ENCODE assay signal across 1 cellular context in the genomic region with DNA sequence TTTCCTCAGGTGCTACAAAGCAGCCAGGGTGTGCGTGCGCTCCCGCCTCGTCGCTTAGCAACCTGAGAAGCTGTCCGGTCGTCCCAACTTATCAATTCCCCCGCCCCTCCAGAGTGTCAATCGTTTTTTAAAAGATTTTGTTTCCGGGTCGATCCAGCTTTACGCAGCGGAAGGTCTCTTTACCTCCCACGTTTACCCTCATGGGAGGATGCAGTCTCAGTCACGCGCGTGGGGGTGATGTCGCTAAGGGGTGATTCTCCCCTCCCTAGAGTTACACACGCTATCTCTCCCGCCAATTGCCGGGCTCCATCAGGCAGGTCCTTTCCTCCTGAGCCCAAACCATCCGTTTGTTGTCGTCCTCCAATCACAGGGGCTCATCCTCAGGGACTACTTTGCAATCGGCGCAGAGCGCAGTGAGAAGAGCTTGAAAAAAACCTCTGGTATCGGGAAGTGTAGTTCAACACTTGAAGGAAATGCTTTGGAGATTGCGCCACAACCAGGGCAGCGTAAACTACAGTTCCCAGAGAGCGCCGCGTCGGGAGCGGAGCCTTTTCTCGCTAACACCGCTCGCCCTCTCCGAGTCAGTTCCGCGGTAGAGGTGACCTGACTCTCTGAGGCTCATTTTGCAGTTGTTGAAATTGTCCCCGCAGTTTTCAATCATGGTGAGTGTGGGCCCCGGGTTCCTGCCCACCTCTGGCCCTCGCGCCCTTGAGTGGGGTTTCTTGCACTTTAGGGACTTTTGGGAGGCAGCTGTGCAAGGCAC.
A peak's percentile ranks its signal among the peaks of the same experiment; 100 is the strongest.
TF ChIP-seq lines count a peak whose summit lies in the region.

Gene MDH1, plus strand, starts transcription at position 579 of the 763 bp plus-strand sequence. Its CDS starts 81 bp downstream, at position 660.
Gene WDPCP, minus strand, starts transcription at position 93 of the 763 bp plus-strand sequence. CDS start 206 bp downstream, outside the sequence.

TF ChIP-seq in K562, 482 proteins besides CTCF, POLR2A, EP300 and RAD21 (continued from another document and continues in another):
- TF ChIP-seq, protein P1, sequence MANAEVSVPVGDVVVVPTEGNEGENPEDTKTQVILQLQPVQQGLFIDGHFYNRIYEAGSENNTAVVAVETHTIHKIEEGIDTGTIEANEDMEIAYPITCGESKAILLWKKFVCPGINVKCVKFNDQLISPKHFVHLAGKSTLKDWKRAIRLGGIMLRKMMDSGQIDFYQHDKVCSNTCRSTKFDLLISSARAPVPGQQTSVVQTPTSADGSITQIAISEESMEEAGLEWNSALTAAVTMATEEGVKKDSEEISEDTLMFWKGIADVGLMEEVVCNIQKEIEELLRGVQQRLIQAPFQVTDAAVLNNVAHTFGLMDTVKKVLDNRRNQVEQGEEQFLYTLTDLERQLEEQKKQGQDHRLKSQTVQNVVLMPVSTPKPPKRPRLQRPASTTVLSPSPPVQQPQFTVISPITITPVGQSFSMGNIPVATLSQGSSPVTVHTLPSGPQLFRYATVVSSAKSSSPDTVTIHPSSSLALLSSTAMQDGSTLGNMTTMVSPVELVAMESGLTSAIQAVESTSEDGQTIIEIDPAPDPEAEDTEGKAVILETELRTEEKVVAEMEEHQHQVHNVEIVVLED (CRISPR knock-in tag; IDR thresholded peaks at IDR 0.05) = peak; percentile 83
- no peak for TF ChIP-seq ZNF655 (CRISPR knock-in tag; IDR thresholded peaks at IDR 0.05)
- peak; percentile 71 for TF ChIP-seq KDM5B (IDR thresholded peaks at IDR 0.05; ENCODE audit: insufficient replicate concordance, low read depth, low read length)
- no peak for TF ChIP-seq RBM22 (IDR thresholded peaks at IDR 0.05; ENCODE audit: low read depth, low read length, poor library complexity, severe bottlenecking)
- TF ChIP-seq, protein P2, sequence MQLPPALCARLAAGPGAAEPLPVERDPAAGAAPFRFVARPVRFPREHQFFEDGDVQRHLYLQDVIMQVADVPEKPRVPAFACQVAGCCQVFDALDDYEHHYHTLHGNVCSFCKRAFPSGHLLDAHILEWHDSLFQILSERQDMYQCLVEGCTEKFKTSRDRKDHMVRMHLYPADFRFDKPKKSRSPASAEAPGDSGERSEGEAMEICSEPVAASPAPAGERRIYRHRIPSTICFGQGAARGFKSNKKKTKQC (CRISPR knock-in tag; IDR thresholded peaks at IDR 0.05) = no peak
- TF ChIP-seq, protein P3, sequence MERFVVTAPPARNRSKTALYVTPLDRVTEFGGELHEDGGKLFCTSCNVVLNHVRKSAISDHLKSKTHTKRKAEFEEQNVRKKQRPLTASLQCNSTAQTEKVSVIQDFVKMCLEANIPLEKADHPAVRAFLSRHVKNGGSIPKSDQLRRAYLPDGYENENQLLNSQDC (CRISPR knock-in tag; IDR thresholded peaks at IDR 0.05) = no peak
- TF ChIP-seq, protein P4, sequence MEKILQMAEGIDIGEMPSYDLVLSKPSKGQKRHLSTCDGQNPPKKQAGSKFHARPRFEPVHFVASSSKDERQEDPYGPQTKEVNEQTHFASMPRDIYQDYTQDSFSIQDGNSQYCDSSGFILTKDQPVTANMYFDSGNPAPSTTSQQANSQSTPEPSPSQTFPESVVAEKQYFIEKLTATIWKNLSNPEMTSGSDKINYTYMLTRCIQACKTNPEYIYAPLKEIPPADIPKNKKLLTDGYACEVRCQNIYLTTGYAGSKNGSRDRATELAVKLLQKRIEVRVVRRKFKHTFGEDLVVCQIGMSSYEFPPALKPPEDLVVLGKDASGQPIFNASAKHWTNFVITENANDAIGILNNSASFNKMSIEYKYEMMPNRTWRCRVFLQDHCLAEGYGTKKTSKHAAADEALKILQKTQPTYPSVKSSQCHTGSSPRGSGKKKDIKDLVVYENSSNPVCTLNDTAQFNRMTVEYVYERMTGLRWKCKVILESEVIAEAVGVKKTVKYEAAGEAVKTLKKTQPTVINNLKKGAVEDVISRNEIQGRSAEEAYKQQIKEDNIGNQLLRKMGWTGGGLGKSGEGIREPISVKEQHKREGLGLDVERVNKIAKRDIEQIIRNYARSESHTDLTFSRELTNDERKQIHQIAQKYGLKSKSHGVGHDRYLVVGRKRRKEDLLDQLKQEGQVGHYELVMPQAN (IDR thresholded peaks at IDR 0.05; ENCODE audit: borderline replicate concordance) = peak; percentile 85
- TF ChIP-seq SETDB1 (IDR thresholded peaks at IDR 0.05; ENCODE audit: low read length) = no peak
- no peak for TF ChIP-seq USF2 (CRISPR knock-in tag; IDR thresholded peaks at IDR 0.05)
- no peak for TF ChIP-seq ZNF696 (CRISPR knock-in tag; conservative IDR thresholded peaks at IDR 0.05)
- no peak for TF ChIP-seq ZC3H8 (IDR thresholded peaks at IDR 0.05)
- no peak for TF ChIP-seq ZNF77 (CRISPR knock-in tag; IDR thresholded peaks at IDR 0.05)
- no peak for TF ChIP-seq RFX5 (IDR thresholded peaks at IDR 0.05; ENCODE audit: low read depth, low read length)
- TF ChIP-seq CHCHD3 (CRISPR knock-in tag; IDR thresholded peaks at IDR 0.05) = no peak
- TF ChIP-seq SMAD3 (CRISPR knock-in tag; conservative IDR thresholded peaks at IDR 0.05) = peak; percentile 73; the same call in 1 of the 2 replicates
- TF ChIP-seq ELF2 (CRISPR knock-in tag; IDR thresholded peaks at IDR 0.05) = peak; percentile 84; the same call in 1 of the 2 replicates
- TF ChIP-seq, protein P5, sequence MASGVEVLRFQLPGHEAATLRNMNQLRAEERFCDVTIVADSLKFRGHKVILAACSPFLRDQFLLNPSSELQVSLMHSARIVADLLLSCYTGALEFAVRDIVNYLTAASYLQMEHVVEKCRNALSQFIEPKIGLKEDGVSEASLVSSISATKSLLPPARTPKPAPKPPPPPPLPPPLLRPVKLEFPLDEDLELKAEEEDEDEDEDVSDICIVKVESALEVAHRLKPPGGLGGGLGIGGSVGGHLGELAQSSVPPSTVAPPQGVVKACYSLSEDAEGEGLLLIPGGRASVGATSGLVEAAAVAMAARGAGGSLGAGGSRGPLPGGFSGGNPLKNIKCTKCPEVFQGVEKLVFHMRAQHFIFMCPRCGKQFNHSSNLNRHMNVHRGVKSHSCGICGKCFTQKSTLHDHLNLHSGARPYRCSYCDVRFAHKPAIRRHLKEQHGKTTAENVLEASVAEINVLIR (CRISPR knock-in tag; IDR thresholded peaks at IDR 0.05) = peak; percentile 76
- TF ChIP-seq TGIF2 (CRISPR knock-in tag; IDR thresholded peaks at IDR 0.05) = no peak
- no peak; the same call in 1 of the 2 replicates for TF ChIP-seq MYNN (IDR thresholded peaks at IDR 0.05)
- TF ChIP-seq MYNN (CRISPR knock-in tag; IDR thresholded peaks at IDR 0.05) = no peak
- no peak for TF ChIP-seq ZNF280B (CRISPR knock-in tag; IDR thresholded peaks at IDR 0.05)
- no peak for TF ChIP-seq ZNF253 (CRISPR knock-in tag; conservative IDR thresholded peaks at IDR 0.05)
- TF ChIP-seq, protein P6, sequence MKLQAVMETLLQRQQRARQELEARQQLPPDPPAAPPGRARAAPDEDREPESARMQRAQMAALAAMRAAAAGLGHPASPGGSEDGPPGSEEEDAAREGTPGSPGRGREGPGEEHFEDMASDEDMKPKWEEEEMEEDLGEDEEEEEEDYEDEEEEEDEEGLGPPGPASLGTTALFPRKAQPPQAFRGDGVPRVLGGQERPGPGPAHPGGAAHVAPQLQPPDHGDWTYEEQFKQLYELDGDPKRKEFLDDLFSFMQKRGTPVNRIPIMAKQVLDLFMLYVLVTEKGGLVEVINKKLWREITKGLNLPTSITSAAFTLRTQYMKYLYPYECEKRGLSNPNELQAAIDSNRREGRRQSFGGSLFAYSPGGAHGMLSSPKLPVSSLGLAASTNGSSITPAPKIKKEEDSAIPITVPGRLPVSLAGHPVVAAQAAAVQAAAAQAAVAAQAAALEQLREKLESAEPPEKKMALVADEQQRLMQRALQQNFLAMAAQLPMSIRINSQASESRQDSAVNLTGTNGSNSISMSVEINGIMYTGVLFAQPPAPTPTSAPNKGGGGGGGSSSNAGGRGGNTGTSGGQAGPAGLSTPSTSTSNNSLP (IDR thresholded peaks at IDR 0.05; ENCODE audit: borderline replicate concordance, low read depth, low read length) = 0 out of 2 replicates have a peak, but pooled peaks have one; percentile 17
- no peak for TF ChIP-seq NFXL1 (CRISPR knock-in tag; IDR thresholded peaks at IDR 0.05)
- TF ChIP-seq, protein P7, sequence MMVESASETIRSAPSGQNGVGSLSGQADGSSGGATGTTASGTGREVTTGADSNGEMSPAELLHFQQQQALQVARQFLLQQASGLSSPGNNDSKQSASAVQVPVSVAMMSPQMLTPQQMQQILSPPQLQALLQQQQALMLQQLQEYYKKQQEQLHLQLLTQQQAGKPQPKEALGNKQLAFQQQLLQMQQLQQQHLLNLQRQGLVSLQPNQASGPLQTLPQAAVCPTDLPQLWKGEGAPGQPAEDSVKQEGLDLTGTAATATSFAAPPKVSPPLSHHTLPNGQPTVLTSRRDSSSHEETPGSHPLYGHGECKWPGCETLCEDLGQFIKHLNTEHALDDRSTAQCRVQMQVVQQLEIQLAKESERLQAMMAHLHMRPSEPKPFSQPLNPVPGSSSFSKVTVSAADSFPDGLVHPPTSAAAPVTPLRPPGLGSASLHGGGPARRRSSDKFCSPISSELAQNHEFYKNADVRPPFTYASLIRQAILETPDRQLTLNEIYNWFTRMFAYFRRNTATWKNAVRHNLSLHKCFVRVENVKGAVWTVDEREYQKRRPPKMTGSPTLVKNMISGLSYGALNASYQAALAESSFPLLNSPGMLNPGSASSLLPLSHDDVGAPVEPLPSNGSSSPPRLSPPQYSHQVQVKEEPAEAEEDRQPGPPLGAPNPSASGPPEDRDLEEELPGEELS (CRISPR knock-in tag; IDR thresholded peaks at IDR 0.05; ENCODE audit: borderline replicate concordance) = no peak
- TF ChIP-seq ZBTB9 (CRISPR knock-in tag; IDR thresholded peaks at IDR 0.05) = no peak; the same call in 1 of the 2 replicates
- no peak for TF ChIP-seq ZKSCAN3 (CRISPR knock-in tag; IDR thresholded peaks at IDR 0.05)
- TF ChIP-seq SUPT5H (IDR thresholded peaks at IDR 0.05) = peak; percentile 85
- no peak for TF ChIP-seq CEBPZ (IDR thresholded peaks at IDR 0.05; ENCODE audit: borderline replicate concordance, low read depth, low read length)
- TF ChIP-seq GABPB2 (CRISPR knock-in tag; conservative IDR thresholded peaks at IDR 0.05) = no peak
- TF ChIP-seq POLR2G (IDR thresholded peaks at IDR 0.05; ENCODE audit: low read depth, low read length) = peak; percentile 74
- peak; percentile 96 for TF ChIP-seq ZNF766 (CRISPR knock-in tag; conservative IDR thresholded peaks at IDR 0.05)
- peak in 1 of 2 experiments; percentile 10; a peak in 1 of 4 replicates for TF ChIP-seq ETV6 (IDR thresholded peaks at IDR 0.05; ENCODE audit: borderline replicate concordance in 1 of 2, low read depth in 2 of 2, low read length in 1 of 2)
- no peak for TF ChIP-seq ETV6 (CRISPR knock-in tag; IDR thresholded peaks at IDR 0.05; ENCODE audit: borderline replicate concordance)
- TF ChIP-seq NCOA6 (IDR thresholded peaks at IDR 0.05) = no peak
- TF ChIP-seq NONO (IDR thresholded peaks at IDR 0.05; ENCODE audit: low read depth in 2 of 2, low read length in 1 of 2) = no peak; a peak in 1 of 4 replicates
- TF ChIP-seq RB1 (IDR thresholded peaks at IDR 0.05; ENCODE audit: low read depth) = peak; percentile 67
- no peak for TF ChIP-seq NFE2 (IDR thresholded peaks at IDR 0.05; ENCODE audit: low read depth)
